ENCODE assay signal across 8 cellular contexts in the genomic region with DNA sequence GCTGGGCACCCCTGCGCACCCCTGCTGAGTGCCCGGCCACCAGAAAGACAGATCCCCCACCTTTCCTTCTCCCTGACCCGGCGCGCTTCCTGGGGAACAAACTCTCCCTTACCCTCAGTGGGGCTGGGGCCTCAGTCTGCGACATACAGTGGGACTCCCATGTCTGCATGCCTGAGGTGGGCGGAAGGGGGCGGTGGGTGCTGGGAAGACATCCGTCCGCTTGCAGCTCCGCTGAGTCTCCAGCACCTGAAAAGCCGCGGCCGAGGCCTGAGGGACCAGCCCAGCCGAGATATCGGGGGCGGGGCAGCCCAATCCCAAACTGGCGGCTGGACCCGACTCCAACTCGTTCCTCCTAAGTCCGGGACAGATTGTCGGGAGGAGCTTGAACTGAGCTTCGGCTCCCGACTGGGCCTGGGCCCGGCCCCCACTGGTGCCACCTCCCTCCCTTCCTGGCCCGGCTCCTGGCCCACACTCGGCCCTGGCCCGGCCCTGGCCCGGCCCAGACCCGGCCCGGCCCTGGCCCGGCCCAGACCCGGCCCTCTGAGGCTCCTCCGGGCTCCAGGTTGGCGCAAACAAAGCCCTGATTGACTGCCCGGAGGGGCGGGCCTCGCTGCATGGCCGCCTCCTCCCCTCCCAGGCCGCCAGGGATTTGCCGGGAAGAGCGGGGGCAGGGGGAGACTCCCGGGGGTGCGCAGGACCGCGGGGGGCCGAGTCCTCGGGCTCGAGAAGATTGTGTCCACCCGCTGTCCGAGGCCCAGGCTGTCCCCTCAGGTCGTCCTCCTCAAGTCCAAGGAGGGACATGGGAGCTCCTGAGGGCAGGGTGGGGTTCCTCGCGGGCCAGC. TPM values are rescaled to one million over a fixed set of nuclear protein-coding genes. Genes with fewer than 3 reads are reported as not detected.
DNase-seq lines count a peak whose midpoint lies in the region; ATAC-seq and TF ChIP-seq lines count a peak whose summit lies in the region.

No MANE protein-coding gene starts in this region.

- TF ChIP-seq CTCF in DND-41 (IDR thresholded peaks at IDR 0.05; ENCODE audit: borderline replicate concordance, extremely low read depth, low read length, poor library complexity, severe bottlenecking) (no peak), omental fat pad (IDR thresholded peaks at IDR 0.05) (no peak)

- H3K9me3 ChIP-seq in DND-41 (ENCODE audit: insufficient read depth, low read length, severe bottlenecking): no peaks in the 10 kb centered on the region

- H3K4me1 ChIP-seq in DND-41 (ENCODE audit: insufficient read depth, low read length): peaks cover 9% of the 10 kb centered on the region

- peak overlapping the region; percentile 63; the same call in 1 of the 2 replicates for H3K27ac ChIP-seq in DND-41 (ENCODE audit: low read length)

- peak overlapping the region; percentile 80 for H2AFZ ChIP-seq in DND-41 (ENCODE audit: low read depth, low read length)

- no peaks in the 10 kb centered on the region for H4K20me1 ChIP-seq in DND-41 (ENCODE audit: insufficient read depth, low read length)

- no peaks in the 10 kb centered on the region for H3K27me3 ChIP-seq in DND-41 (ENCODE audit: insufficient read depth, low read length, poor library complexity)

- peak overlapping the region; percentile 74 for H3K4me2 ChIP-seq in DND-41 (ENCODE audit: insufficient read depth, low read length)

- H3K79me2 ChIP-seq in DND-41 (ENCODE audit: insufficient read depth, low read length): no peaks in the 10 kb centered on the region

- H3K36me3 ChIP-seq in DND-41 (ENCODE audit: insufficient read depth, low read length): no peaks in the 10 kb centered on the region

- DNase-seq in DND-41 (no peak), NCI-H2227 (lab: John Stamatoyannopoulos, UW; ENCODE audit: unreplicated experiment) (peak; percentile 52), amniotic epithelial cell (ENCODE audit: low read depth) (peak; percentile 27), cardiac septum (ENCODE audit: low spot score) (peak; percentile 84), omental fat pad (ENCODE audit: low spot score) (no peak), erythroblast (lab: John Stamatoyannopoulos, UW) (no peak)

- H3K4me3 ChIP-seq in DND-41 (ENCODE audit: low read depth in 1 of 2, low read length in 2 of 2): peak overlapping the region in 1 of 2 experiments; percentile 50; a peak in 2 of 4 replicates

- H3K9ac ChIP-seq in DND-41 (ENCODE audit: low read depth, low read length): peak overlapping the region; percentile 51

- ATAC-seq in DND-41 (ENCODE audit: insufficient read depth, low read depth) (no peak), omental fat pad (ENCODE audit: low FRiP score) (peak; percentile 85), HG02588 (IDR thresholded peaks at IDR 0.05; ENCODE audit: unreplicated experiment) (no peak), HG02610 (IDR thresholded peaks at IDR 0.05; ENCODE audit: unreplicated experiment) (no peak)

- no peak for TF ChIP-seq POLR2A in erythroblast (IDR thresholded peaks at IDR 0.05; ENCODE audit: low read length)

- intact Hi-C loops in cardiac septum (cut with DNase I): loop anchor here (1.0 kb wide), 1 partner anchor 116 kb away; no protein-coding TSS in a partner anchor

RNA-seq across cellular contexts. Expression of gene SLC16A2, which starts 0.9 kb away (rescaled TPM):
- total RNA-seq in cardiac septum (8.2 TPM), omental fat pad (10 to 100 TPM in 2 of 4 donors, 1 to 10 TPM in 2; 8.0 to 15.8 (median 10.2) TPM)

Comparison
In these comparisons a context has a peak if more than half of its experiments do, and no peak if none do; other contexts are left out.
1. DNase-seq: peak in NCI-H2227 (single experiment), amniotic epithelial cell (single experiment) and cardiac septum (single experiment); none in DND-41 (single experiment), omental fat pad (single experiment) and erythroblast (0 of 2).